Comparison of ENCODE assay signal across 15 cellular contexts in the genomic region with DNA sequence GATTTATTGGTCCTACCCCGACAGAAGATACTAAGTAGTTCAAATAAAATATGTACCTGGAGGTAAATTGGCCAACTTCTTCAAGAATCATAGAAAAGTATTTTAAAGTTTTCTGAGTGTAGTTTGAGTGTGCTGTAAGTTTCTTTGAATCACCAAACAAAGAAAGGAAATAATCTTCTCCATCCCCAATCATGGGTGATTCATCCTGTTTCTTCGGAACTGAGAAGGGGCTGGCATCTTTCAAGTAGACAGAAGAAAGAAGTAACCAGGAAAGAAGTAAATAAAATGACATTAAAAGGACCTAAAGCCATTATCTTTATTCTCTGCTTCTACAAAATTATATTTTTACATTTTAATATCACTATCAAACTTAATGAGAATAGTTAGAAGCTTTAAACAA. TPM values are rescaled to one million over a fixed set of nuclear protein-coding genes. Genes with fewer than 3 reads are reported as not detected.
DNase-seq lines count a peak whose midpoint lies in the region; ATAC-seq and TF ChIP-seq lines count a peak whose summit lies in the region.
"Had no signal": no experiment of that assay in that cellular context is flagged by ENCODE, and none has a peak within 500 bp of the region (broad histone marks: within the 10 kb centered on the region; RNA-seq: fewer than 3 reads in every experiment).

No MANE protein-coding gene starts in this region.

- H4K20me1 ChIP-seq in GM23248 (ENCODE audit: insufficient read depth) = no peaks in the 10 kb centered on the region
- no peaks in the 10 kb centered on the region for H4K20me1 ChIP-seq in smooth muscle cell (ENCODE audit: low read depth)
- H4K20me1 ChIP-seq: BLaER1 had no signal

- H3K4me1 ChIP-seq in GM23248 (ENCODE audit: insufficient read depth) (peaks cover 6% of the 10 kb centered on the region; the same call in 1 of the 2 replicates), smooth muscle cell (ENCODE audit: low read depth) (no peaks in the 10 kb centered on the region)
- H3K4me1 ChIP-seq: BLaER1 had no signal

- no peak for TF ChIP-seq POLR2A in lower leg skin (IDR thresholded peaks at IDR 0.05)

- peak; percentile 26 for DNase-seq in GM23248
- DNase-seq in fibroblast of mammary gland (ENCODE audit: low read depth) = peak; percentile 31
- no peak for DNase-seq in smooth muscle cell (lab: John Stamatoyannopoulos, UW; ENCODE audit: unreplicated experiment)
- no peak for DNase-seq in RWPE1 (ENCODE audit: low spot score)
- DNase-seq in NCI-H226 = no peak
- no peak for DNase-seq in lower leg skin (ENCODE audit: low spot score in 2 of 2)
- DNase-seq: 8988T, AML-193, DMS53, HCEC 1CT, HFFc6 had no signal

- H3K27ac ChIP-seq in GM23248 (no peak overlapping the region), smooth muscle cell (ENCODE audit: low read depth) (no peak overlapping the region), RWPE1 (no peak overlapping the region)
- H3K27ac ChIP-seq: BLaER1 had no signal

- intact Hi-C loops in lower leg skin (cut with DNase I; ENCODE audit: low total_unique reads) = no loop called here

- WGBS in GM23248 (ENCODE audit: low coverage in 1 of 2, low lambda C conversion rate in 2 of 2, missing lambda C conversion rate in 2 of 2), 2 experiments = 63 to 73% methylated on average over 2 of the region's 2 CpGs
- 52% methylated on average over 2 of the region's 2 CpGs for WGBS in smooth muscle cell (ENCODE audit: low lambda C conversion rate)
- 61 to 63% methylated on average over 2 of the region's 2 CpGs for WGBS in lower leg skin, 2 donors

- POLR2A ChIA-PET in RWPE1 (lab: Yijun Ruan, JAX; ENCODE audit: low non-redundant PET) = no interaction called here

- no peaks in the 10 kb centered on the region for H3K79me2 ChIP-seq in GM23248 (ENCODE audit: insufficient read depth)
- H3K79me2 ChIP-seq in smooth muscle cell (ENCODE audit: low read depth) = no peaks in the 10 kb centered on the region

- H3K4me2 ChIP-seq in GM23248 (ENCODE audit: unreplicated experiment) (no peak overlapping the region), smooth muscle cell (no peak overlapping the region)
- H3K4me2 ChIP-seq: BLaER1 had no signal

- no peak for TF ChIP-seq CTCF in fibroblast of mammary gland (conservative IDR thresholded peaks at IDR 0.05; ENCODE audit: control insufficient read depth, insufficient read depth, low read depth, low read length)
- no peak for TF ChIP-seq CTCF in smooth muscle cell (IDR thresholded peaks at IDR 0.05; ENCODE audit: borderline replicate concordance, insufficient read depth, poor library complexity, severe bottlenecking)
- TF ChIP-seq CTCF in RWPE1 (conservative IDR thresholded peaks at IDR 0.05; ENCODE audit: low read depth) = no peak
- no peak for TF ChIP-seq CTCF in lower leg skin (IDR thresholded peaks at IDR 0.05)

- CTCF ChIA-PET in RWPE1 (lab: Yijun Ruan, JAX) = interaction anchor here (1.1 kb wide), 1 partner anchor 110 kb away, joined by 4 read pairs; no protein-coding TSS in a partner anchor

- H3K27me3 ChIP-seq in GM23248 (replicated peaks; ENCODE audit: insufficient read depth) = no peaks in the 10 kb centered on the region
- no peaks in the 10 kb centered on the region for H3K27me3 ChIP-seq in smooth muscle cell (ENCODE audit: low read depth)
- H3K27me3 ChIP-seq: BLaER1 had no signal

- in situ Hi-C loops in GM23248 (cut with MboI) = no loop called here

- no peaks in the 10 kb centered on the region for H3K9me2 ChIP-seq in GM23248 (ENCODE audit: insufficient read depth)

- H3K36me3 ChIP-seq in GM23248 (ENCODE audit: low read depth) = no peaks in the 10 kb centered on the region
- H3K36me3 ChIP-seq in smooth muscle cell (ENCODE audit: low read depth) = no peaks in the 10 kb centered on the region
- H3K36me3 ChIP-seq: BLaER1 had no signal

- peak; percentile 32; the same call in 2 of the 3 replicates for ATAC-seq in SK-N-SH treated with all-trans-retinoic acid at 6 μM for 48 hours
- ATAC-seq: HepG2 had no signal

- no peaks in the 10 kb centered on the region for H3F3A ChIP-seq in GM23248 (ENCODE audit: insufficient read depth)
- no peaks in the 10 kb centered on the region for H3F3A ChIP-seq in smooth muscle cell (ENCODE audit: low read depth)

- H3K9ac ChIP-seq in GM23248 (no peak overlapping the region), smooth muscle cell (ENCODE audit: low read depth) (no peak overlapping the region)
- H3K9ac ChIP-seq: BLaER1 had no signal

- H3K4me3 ChIP-seq in GM23248 (no peak overlapping the region), fibroblast of mammary gland (ENCODE audit: control insufficient read depth, low read depth, low read length) (no peak overlapping the region), smooth muscle cell (no peak overlapping the region), lower leg skin (ENCODE audit: low read depth, poor library complexity, severe bottlenecking) (no peak overlapping the region)
- H3K4me3 ChIP-seq: BLaER1 had no signal

- H3K9me3 ChIP-seq in GM23248 (ENCODE audit: low read depth) (no peaks in the 10 kb centered on the region), smooth muscle cell (replicated peaks; ENCODE audit: low read depth) (no peaks in the 10 kb centered on the region)
- H3K9me3 ChIP-seq: BLaER1 had no signal

- H2AFZ ChIP-seq in GM23248 (0 out of 2 replicates have a peak overlapping the region, but pooled peaks have one; percentile 4), smooth muscle cell (ENCODE audit: low read depth) (peak overlapping the region; percentile 41)

TF ChIP-seq in SK-N-SH treated with all-trans-retinoic acid at 6 μM for 48 hours, 23 proteins besides CTCF, POLR2A, EP300 and RAD21:
- peak; percentile 39; the same call in 1 of the 2 replicates for TF ChIP-seq ZC3H10 (CRISPR knock-in tag; IDR thresholded peaks at IDR 0.05)
- TF ChIP-seq ZNF8 (CRISPR knock-in tag; IDR thresholded peaks at IDR 0.05) = no peak

RNA-seq across cellular contexts. Expression of gene LMNTD1, which starts 6.8 kb away (rescaled TPM):
- 0.13 and 0.43 TPM in 2 replicates for total RNA-seq in GM23248 (2014; rRNA removed; shearing (Covaris generic))
- polyA plus RNA-seq in GM23248 (2016; fragmentation: Nextera tagmentation; extraction: Ambion mirVana) = 0.39 and 0.58 TPM in 2 replicates
- not detected in 2 replicates for total RNA-seq in smooth muscle cell
- not detected in 2 replicates for polyA plus RNA-seq in smooth muscle cell
- not detected for total RNA-seq in lower leg skin
- total RNA-seq: H4, HepG2 had no signal
- polyA plus RNA-seq: HepG2 had no signal

Comparison
In these comparisons a context has a peak if more than half of its experiments do, and no peak if none do; other contexts are left out.
1. DNase-seq: peak in GM23248 (single experiment) and fibroblast of mammary gland (single experiment); none in smooth muscle cell (single experiment), RWPE1 (single experiment), NCI-H226 (single experiment) and lower leg skin (0 of 2).